9 cellular contexts compared by ENCODE assay signal in the genomic region with DNA sequence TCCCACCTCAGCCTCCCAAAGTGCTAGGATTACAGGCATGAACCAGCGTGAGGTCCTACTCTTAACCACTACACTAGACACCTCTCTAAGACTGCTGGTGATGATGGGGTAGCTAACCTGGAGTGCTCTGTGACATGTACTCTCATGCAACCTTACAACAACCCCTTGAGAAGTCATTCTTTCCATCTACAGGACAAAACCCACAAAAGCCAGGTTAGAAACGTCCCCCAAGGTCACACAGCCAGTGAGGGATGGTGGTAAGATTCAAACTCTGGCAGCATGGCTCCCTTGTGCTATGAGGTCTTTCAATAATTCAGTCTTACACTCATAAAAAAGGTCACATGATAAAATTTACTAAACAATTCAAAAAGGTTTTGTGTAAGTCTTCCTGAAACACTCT.
DNase-seq lines count a peak whose midpoint lies in the region; ATAC-seq and TF ChIP-seq lines count a peak whose summit lies in the region.
"Had no signal": no experiment of that assay in that cellular context is flagged by ENCODE, and none has a peak within 500 bp of the region (broad histone marks: within the 10 kb centered on the region; RNA-seq: fewer than 3 reads in every experiment).

No MANE protein-coding gene starts in this region.

- no peak overlapping the region for H3K4me3 ChIP-seq in aorta (ENCODE audit: low read length in 2 of 2)

- H3K36me3 ChIP-seq in aorta (ENCODE audit: control insufficient read depth in 1 of 2, insufficient read depth in 2 of 2, low read length in 1 of 2): no peaks in the 10 kb centered on the region

- POLR2A ChIA-PET in MCF 10A (lab: Yijun Ruan, JAX): interaction anchor here (1.2 to 15.2 kb wide), 12 partner anchors 10 to 308 kb away, joined by 4 to 724 read pairs (median 40); partner anchors contain the start of genes AFTPH and SERTAD2

- BruUV-seq in MCF 10A (replicated peaks; lab: Mats Ljungman, UMichigan): no TSS peak

- H3K27me3 Mint-ChIP-seq in MCF 10A (ENCODE audit: insufficient read depth, unreplicated experiment): no peaks in the 10 kb centered on the region
- H3K27me3 Mint-ChIP-seq in natural killer cell treated with Interleukin-12 subunit alpha and Interleukin-12 subunit beta and Interleukin-15 and Interleukin-18, amount 100 ng/mL, for 72 hours: no peaks in the 10 kb centered on the region

- H3K9me3 ChIP-seq in aorta (ENCODE audit: control insufficient read depth, low read length): no peaks in the 10 kb centered on the region

- DNase-seq in stimulated activated CD4-positive, alpha-beta T cell treated with anti-CD3 and anti-CD28 coated beads, Interleukin-1b, Interleukin-23, amount 100 ng/mL, for 48 hours: peak; percentile 32
- no peak for DNase-seq in stimulated activated CD4-positive, alpha-beta T cell treated with anti-CD3 and anti-CD28 coated beads, Interleukin-4, amount 100 ng/mL, for 24 hours
- no peak for DNase-seq in MCF 10A (ENCODE audit: unreplicated experiment)
- no peak for DNase-seq in natural killer cell treated with Interleukin-12 subunit alpha and Interleukin-12 subunit beta and Interleukin-15 and Interleukin-18, amount 100 ng/mL, for 72 hours (ENCODE audit: low spot score)
- DNase-seq in aorta: no peak
- DNase-seq in NCI-H82 (lab: John Stamatoyannopoulos, UW): no peak
- no peak for DNase-seq in islet precursor cell
- DNase-seq: trophoblast cell had no signal

- peaks cover 29% of the 10 kb centered on the region for H3K4me1 Mint-ChIP-seq in MCF 10A (ENCODE audit: insufficient read depth, unreplicated experiment)
- peaks cover 13% of the 10 kb centered on the region in 2 donors for H3K4me1 Mint-ChIP-seq in natural killer cell treated with Interleukin-12 subunit alpha and Interleukin-12 subunit beta and Interleukin-15 and Interleukin-18, amount 100 ng/mL, for 72 hours (ENCODE audit: low read depth in 2 of 2)

- no peaks in the 10 kb centered on the region for H3K4me1 ChIP-seq in aorta (ENCODE audit: control insufficient read depth in 1 of 2, insufficient read depth in 2 of 2, low read length in 2 of 2)

- peak overlapping the region; percentile 90 to 91 for H3K27ac ChIP-seq in aorta (ENCODE audit: low read depth in 1 of 2, low read length in 2 of 2)

- 50 to 51% methylated on average over 2 of the region's 2 CpGs for WGBS in aorta, 2 donors

- peak overlapping the region; percentile 23 for H3K27ac Mint-ChIP-seq in MCF 10A (ENCODE audit: low read depth, unreplicated experiment)
- H3K27ac Mint-ChIP-seq in natural killer cell treated with Interleukin-12 subunit alpha and Interleukin-12 subunit beta and Interleukin-15 and Interleukin-18, amount 100 ng/mL, for 72 hours: no peak overlapping the region

- intact Hi-C loops in MCF 10A (cut with micrococcal nuclease) (no loop called here), aorta (cut with DNase I) (loop anchor here in 1 of 2 donors (5.0 kb wide), 1 partner anchor 156 kb away; no protein-coding TSS in a partner anchor)

- H3K4me3 Mint-ChIP-seq in MCF 10A (ENCODE audit: unreplicated experiment): peak overlapping the region; percentile 87
- peak overlapping the region; percentile 89 for H3K4me3 Mint-ChIP-seq in natural killer cell treated with Interleukin-12 subunit alpha and Interleukin-12 subunit beta and Interleukin-15 and Interleukin-18, amount 100 ng/mL, for 72 hours

- no peaks in the 10 kb centered on the region for H3K9me3 Mint-ChIP-seq in MCF 10A (ENCODE audit: unreplicated experiment)
- H3K9me3 Mint-ChIP-seq in natural killer cell treated with Interleukin-12 subunit alpha and Interleukin-12 subunit beta and Interleukin-15 and Interleukin-18, amount 100 ng/mL, for 72 hours: no peaks in the 10 kb centered on the region

- H3K36me3 Mint-ChIP-seq in MCF 10A (ENCODE audit: insufficient read depth, unreplicated experiment): no peaks in the 10 kb centered on the region
- no peaks in the 10 kb centered on the region for H3K36me3 Mint-ChIP-seq in natural killer cell treated with Interleukin-12 subunit alpha and Interleukin-12 subunit beta and Interleukin-15 and Interleukin-18, amount 100 ng/mL, for 72 hours

- TF ChIP-seq CTCF in MCF 10A (IDR thresholded peaks at IDR 0.05; ENCODE audit: unreplicated experiment): no peak

- H3K27me3 ChIP-seq in aorta (ENCODE audit: control insufficient read depth in 1 of 2, insufficient read depth in 2 of 2, low read length in 1 of 2): no peaks in the 10 kb centered on the region

- ATAC-seq in natural killer cell treated with Interleukin-12 subunit alpha and Interleukin-12 subunit beta and Interleukin-15 and Interleukin-18, amount 100 ng/mL, for 72 hours: no peak
- no peak for ATAC-seq in aorta (ENCODE audit: low FRiP score)
- no peak for ATAC-seq in HG02870 (IDR thresholded peaks at IDR 0.05; ENCODE audit: unreplicated experiment)

- CTCF ChIA-PET in MCF 10A (lab: Yijun Ruan, JAX): interaction anchor here (0.7 to 5.5 kb wide), 7 partner anchors 43 to 720 kb away, joined by 3 to 45 read pairs (median 5); partner anchors contain the start of gene SERTAD2
